Comparison of ENCODE assay signal across 9 cellular contexts in the genomic region with DNA sequence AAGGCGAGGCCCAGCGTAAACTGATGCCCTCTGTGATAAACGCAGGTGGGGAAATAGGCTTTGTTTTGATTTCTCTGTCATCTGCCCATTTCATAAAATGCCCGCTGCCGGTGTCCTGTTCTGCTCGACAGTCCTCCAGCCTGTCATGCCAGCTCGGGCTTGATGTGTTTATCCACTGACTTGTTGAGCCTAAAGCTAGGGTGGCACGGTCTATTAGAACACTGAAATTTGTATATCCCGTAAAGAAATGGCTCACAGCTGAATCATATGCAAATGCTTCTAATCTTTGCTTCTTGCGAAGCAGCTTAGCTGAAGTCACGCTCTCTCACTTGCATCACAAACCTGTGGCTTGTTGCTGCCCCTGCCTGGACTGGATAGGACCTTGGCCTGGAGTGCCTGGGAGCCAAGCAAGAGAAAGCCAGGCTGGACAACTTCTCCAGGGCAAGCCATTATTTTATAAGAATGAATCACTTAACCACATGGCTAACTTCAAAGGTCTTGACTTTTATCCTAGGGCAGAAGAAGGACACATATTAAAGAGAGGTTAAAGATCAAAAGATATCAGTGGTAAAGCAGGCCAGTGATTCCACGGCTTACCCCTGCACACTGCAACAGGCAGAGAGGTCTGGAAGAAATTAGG. TPM values are rescaled to one million over a fixed set of nuclear protein-coding genes. Genes with fewer than 3 reads are reported as not detected.
DNase-seq lines count a peak whose midpoint lies in the region; ATAC-seq, FAIRE-seq and TF ChIP-seq lines count a peak whose summit lies in the region.
"Had no signal": no experiment of that assay in that cellular context is flagged by ENCODE, and none has a peak within 500 bp of the region (broad histone marks: within the 10 kb centered on the region; RNA-seq: fewer than 3 reads in every experiment).

No MANE protein-coding gene starts in this region.

- POLR2A ChIA-PET in K562 (lab: Yijun Ruan, JAX): interaction anchor here (1.4 to 3.0 kb wide), 2 partner anchors 12 to 15 kb away, joined by 4 to 17 read pairs; no protein-coding TSS in a partner anchor

- 54% methylated on average over 12 of the region's 12 CpGs for WGBS in K562 (ENCODE audit: insufficient coverage, low coverage, missing lambda C conversion rate)
- WGBS in gastroesophageal sphincter (ENCODE audit: low coverage in 1 of 2), 2 donors: 72 to 86% methylated on average over 4 to 12 of the region's 12 CpGs

- peak; percentile 58 to 70 for TF ChIP-seq RAD21 in K562 (CRISPR knock-in tag; conservative IDR thresholded peaks at IDR 0.05 in 1 of 2, IDR thresholded peaks at IDR 0.05 in 1 of 2)

- peaks cover 0 to 45% of the 10 kb centered on the region in 2 experiments; a peak in 3 of 5 replicates for H3K4me1 ChIP-seq in K562 (replicated peaks in 1 of 2; ENCODE audit: control insufficient read depth in 2 of 2, insufficient read depth in 2 of 2, low read length in 2 of 2)
- H3K4me1 ChIP-seq in lower lobe of right lung: peaks cover 43% of the 10 kb centered on the region
- no peaks in the 10 kb centered on the region for H3K4me1 ChIP-seq in gastroesophageal sphincter

- no peak overlapping the region for H3K9ac ChIP-seq in K562 (ENCODE audit: insufficient read depth in 1 of 2, low read depth in 2 of 2, low read length in 2 of 2)

- H3K36me3 ChIP-seq in K562 (ENCODE audit: control insufficient read depth, insufficient read depth, low read length) (no peaks in the 10 kb centered on the region), lower lobe of right lung (peaks cover 18% of the 10 kb centered on the region), gastroesophageal sphincter (no peaks in the 10 kb centered on the region)

- no TSS peak for BruUV-seq in K562 (replicated peaks; lab: Mats Ljungman, UMichigan)

- CTCF ChIA-PET in K562 (lab: Yijun Ruan, JAX; ENCODE audit: low intra/inter-chr PET ratio): interaction anchor here (0.5 kb wide), 1 partner anchor 64 kb away, joined by 3 read pairs; no protein-coding TSS in a partner anchor

- in situ Hi-C loops in K562 (cut with MboI): loop anchor here (5.0 kb wide), 1 partner anchor 42 kb away; no protein-coding TSS in a partner anchor

- no peak overlapping the region for H3K4me2 ChIP-seq in K562 (ENCODE audit: insufficient read depth, low read length)

- H3K9me3 ChIP-seq in K562 (replicated peaks; ENCODE audit: control insufficient read depth, insufficient read depth, low read depth, low read length): no peaks in the 10 kb centered on the region
- no peaks in the 10 kb centered on the region for H3K9me3 ChIP-seq in lower lobe of right lung
- no peaks in the 10 kb centered on the region for H3K9me3 ChIP-seq in gastroesophageal sphincter

- peak; percentile 74 for ATAC-seq in K562
- peak; percentile 85 to 90 for ATAC-seq in lower lobe of right lung
- no peak for ATAC-seq in GM18873 (IDR thresholded peaks at IDR 0.05; ENCODE audit: low FRiP score, unreplicated experiment)
- ATAC-seq in omental fat pad (ENCODE audit: low FRiP score): no peak
- no peak for ATAC-seq in HG03378 (IDR thresholded peaks at IDR 0.05; ENCODE audit: unreplicated experiment)
- no peak for ATAC-seq in gastroesophageal sphincter

- peak; percentile 97 for DNase-seq in AG09309 (ENCODE audit: low read depth)
- DNase-seq in HT1080 (ENCODE audit: low read depth): peak; percentile 95
- peak in 2 of 4 experiments; percentile 24 to 66 for DNase-seq in K562 (ENCODE audit: extremely low read depth in 1 of 4, low spot score in 3 of 4)
- peak; percentile 70 for DNase-seq in lower lobe of right lung
- DNase-seq in omental fat pad (ENCODE audit: low spot score): no peak
- DNase-seq: activated naive CD8-positive, alpha-beta T cell treated with anti-CD3 and anti-CD28 coated beads, Interleukin-2, amount 10 ng/mL, durations not matched to agents 7 days and 5 days had no signal

- no peaks in the 10 kb centered on the region for H3K27me3 ChIP-seq in K562 (ENCODE audit: control insufficient read depth in 2 of 2, insufficient read depth in 2 of 2, low read length in 2 of 2)
- no peaks in the 10 kb centered on the region for H3K27me3 ChIP-seq in lower lobe of right lung (ENCODE audit: low read depth)
- H3K27me3 ChIP-seq in gastroesophageal sphincter: peaks cover 10% of the 10 kb centered on the region

- intact Hi-C loops in K562 (cut with micrococcal nuclease) (loop anchor here (1.0 to 5.0 kb wide), 3 partner anchors 37 to 68 kb away; no protein-coding TSS in a partner anchor), lower lobe of right lung (cut with DNase I) (no loop called here)

- H3K4me3 ChIP-seq in AG09309 (ENCODE audit: control insufficient read depth, low read depth, low read length) (no peak overlapping the region), K562 (no peak overlapping the region), lower lobe of right lung (no peak overlapping the region), gastroesophageal sphincter (no peak overlapping the region)

- no peak for TF ChIP-seq POLR2A in K562 (conservative IDR thresholded peaks at IDR 0.05)
- no peak for TF ChIP-seq POLR2A in gastroesophageal sphincter (IDR thresholded peaks at IDR 0.05)

- no peaks in the 10 kb centered on the region for H4K20me1 ChIP-seq in K562 (replicated peaks; ENCODE audit: control insufficient read depth, insufficient read depth, low read length)

- no peaks in the 10 kb centered on the region for H3K79me2 ChIP-seq in K562 (ENCODE audit: control insufficient read depth, insufficient read depth, low read length)

- TF ChIP-seq CTCF in AG09309 (IDR thresholded peaks at IDR 0.05; ENCODE audit: control insufficient read depth, insufficient read depth, low read depth, low read length, missing control alignments) (peak; percentile 19), K562 (IDR thresholded peaks at IDR 0.05 in 2 of 3, conservative IDR thresholded peaks at IDR 0.05 in 1 of 3; ENCODE audit: insufficient read depth in 2 of 3, low read depth in 1 of 3, low read length in 3 of 3) (peak; percentile 31 to 55 (median 53); a peak in 5 of 6 replicates), lower lobe of right lung (IDR thresholded peaks at IDR 0.05) (no peak), omental fat pad (IDR thresholded peaks at IDR 0.05) (no peak), gastroesophageal sphincter (IDR thresholded peaks at IDR 0.05) (no peak)

- TF ChIP-seq EP300 in K562 (IDR thresholded peaks at IDR 0.05; ENCODE audit: low read length): no peak
- TF ChIP-seq EP300 in gastroesophageal sphincter (IDR thresholded peaks at IDR 0.05): no peak

- H3K27ac ChIP-seq in K562 (ENCODE audit: extremely low read depth, low read depth, low read length) (no peak overlapping the region), lower lobe of right lung (peak overlapping the region; percentile 62), gastroesophageal sphincter (no peak overlapping the region)

- no peaks in the 10 kb centered on the region for H3K9me1 ChIP-seq in K562 (ENCODE audit: control insufficient read depth, insufficient read depth, low read length)

- peak; percentile 86 for FAIRE-seq in K562 (lab: Jason Lieb, UNC)

- no peak overlapping the region for H2AFZ ChIP-seq in K562 (ENCODE audit: low read depth, low read length)

TF ChIP-seq in K562, 482 proteins besides CTCF, POLR2A, EP300 and RAD21 (continues in another document):
- TF ChIP-seq NR2C2 (CRISPR knock-in tag; IDR thresholded peaks at IDR 0.05): no peak
- peak; percentile 30; the same call in 1 of the 2 replicates for TF ChIP-seq NR2C2 (tag; IDR thresholded peaks at IDR 0.05)
- TF ChIP-seq JUND (IDR thresholded peaks at IDR 0.05; ENCODE audit: borderline replicate concordance, low read depth, low read length): peak; percentile 54
- TF ChIP-seq JUND (tag; IDR thresholded peaks at IDR 0.05; ENCODE audit: borderline replicate concordance, low read depth, low read length): peak; percentile 34; the same call in 2 of the 3 replicates
- no peak for TF ChIP-seq NFATC3 (IDR thresholded peaks at IDR 0.05)

RNA-seq across cellular contexts. Expression of a gene that starts 33.1 kb away (rescaled TPM):
- total RNA-seq in HT1080 (2014; rRNA removed; shearing (Covaris generic)): 0.27 TPM in 1 of 2 replicates, not detected in the other
- 0.05 TPM in 1 of 2 replicates, not detected in the other for polyA plus RNA-seq in HT1080 (2015; cell fraction: cytosol; rRNA removed)
- not detected in 2 replicates for polyA plus RNA-seq in HT1080 (2015; cell fraction: nucleus; rRNA removed)
- total RNA-seq in K562 (2011; cell fraction: chromatin; rRNA removed; ENCODE audit: low replicate concordance): not detected in 2 replicates
- not detected in 2 replicates for total RNA-seq in K562 (2011; cell fraction: nucleolus; rRNA removed)
- not detected in 2 replicates for total RNA-seq in K562 (2011; cell fraction: nucleoplasm; rRNA removed)
- 0.20 and 0.54 TPM in 2 replicates for total RNA-seq in K562 (2014; rRNA removed)
- total RNA-seq in K562 (2014; rRNA removed; fragmentation: Illumina TruSeq; extraction: Trizol): 0.41 and 0.47 TPM in 2 replicates
- 0.34 and 0.40 TPM in 2 replicates for total RNA-seq in K562 (2015; rRNA removed; fragmentation: Illumina TruSeq; extraction: Trizol)
- total RNA-seq in K562 (2021): 0.38 and 0.76 TPM in 2 replicates
- polyA plus RNA-seq in K562 (2011; rRNA removed): 0.03 and 0.04 TPM in 2 replicates
- 0.13 TPM in 1 of 2 replicates, not detected in the other for polyA plus RNA-seq in K562 (2011; cell fraction: cytosol; rRNA removed)
- polyA plus RNA-seq in K562 (2011; cell fraction: nucleus; rRNA removed): not detected in 2 replicates
- polyA plus RNA-seq in K562 (2012): 0.17 and 0.37 TPM in 2 replicates
- 0.24 TPM in 1 of 2 replicates, not detected in the other for polyA plus RNA-seq in K562 (2014; fragmentation: Illumina TruSeq; extraction: Trizol)
- under 1 TPM; 0.24 to 0.37 TPM for polyA plus RNA-seq in K562 (2014; fragmentation: Nextera tagmentation; extraction: Ambion mirVana)
- polyA plus RNA-seq in K562 (2014; rRNA removed): 0.04 TPM in 1 of 2 replicates, not detected in the other
- 0.11 and 0.36 TPM in 2 replicates for polyA minus RNA-seq in K562 (2011; rRNA and poly(A)+ RNA removed)
- polyA minus RNA-seq in K562 (2011; cell fraction: cytosol; rRNA and poly(A)+ RNA removed): not detected in 2 replicates
- not detected in 2 replicates for polyA minus RNA-seq in K562 (2011; cell fraction: nucleus; rRNA and poly(A)+ RNA removed)
- 60.5 TPM for total RNA-seq in lower lobe of right lung
- under 1 TPM in 1 of 4 donors, not detected in 3; 0.38 TPM for total RNA-seq in omental fat pad
- 10 to 100 TPM in 1 of 4 donors, 1 to 10 TPM in 1, under 1 TPM in 2; 0.13 to 30.0 (median 1.0) TPM for total RNA-seq in gastroesophageal sphincter
- total RNA-seq: activated naive CD8-positive, alpha-beta T cell treated with anti-CD3 and anti-CD28 coated beads, Interleukin-2, amount 10 ng/mL, durations not matched to agents 7 days and 5 days had no signal

Comparison
In these comparisons a context has a peak if more than half of its experiments do, and no peak if none do; other contexts are left out.
1. CTCF ChIP-seq: peak in AG09309 (single experiment) and K562 (3 of 3); none in lower lobe of right lung (single experiment), omental fat pad (0 of 3) and gastroesophageal sphincter (0 of 4).
2. ATAC-seq: peak in K562 (single experiment) and lower lobe of right lung (2 of 2); none in GM18873 (single experiment), omental fat pad (single experiment), HG03378 (single experiment) and gastroesophageal sphincter (single experiment).